Comparison of ENCODE assay signal across 1 cellular context in the genomic region with DNA sequence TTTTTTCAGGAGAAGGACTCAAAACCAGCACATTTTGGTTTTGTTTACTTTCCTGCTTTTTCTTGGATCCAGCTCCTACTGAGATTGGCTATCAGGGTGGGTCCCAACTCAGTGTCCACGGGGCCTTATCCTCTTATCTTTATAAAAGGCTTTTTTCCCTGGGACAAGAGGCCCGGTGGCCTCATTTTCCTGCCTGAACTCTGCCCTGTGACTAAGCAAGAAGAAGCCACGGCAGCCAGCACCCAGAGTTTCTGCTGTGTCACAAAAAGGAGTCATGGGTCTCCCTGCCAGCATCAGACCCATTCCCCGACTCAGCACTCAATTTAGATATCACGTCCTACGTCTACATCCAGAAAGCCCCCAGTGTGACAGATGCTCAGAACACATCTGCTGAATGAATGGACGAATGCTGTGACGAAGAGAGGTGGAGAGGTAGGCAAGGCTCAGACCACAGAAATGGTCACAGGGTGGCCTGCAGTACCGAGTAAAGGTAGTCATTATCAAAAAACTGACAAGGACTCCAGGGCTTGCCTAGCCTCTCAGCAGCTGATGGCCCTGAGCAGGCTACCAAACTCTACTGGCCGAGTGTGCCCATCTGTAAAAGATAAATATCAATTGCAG.
TF ChIP-seq lines count a peak whose summit lies in the region.

No MANE protein-coding gene starts in this region.

TF ChIP-seq in WTC11, 78 proteins besides CTCF, POLR2A, EP300 and RAD21 (continued from another document):
- TF ChIP-seq, protein P1, sequence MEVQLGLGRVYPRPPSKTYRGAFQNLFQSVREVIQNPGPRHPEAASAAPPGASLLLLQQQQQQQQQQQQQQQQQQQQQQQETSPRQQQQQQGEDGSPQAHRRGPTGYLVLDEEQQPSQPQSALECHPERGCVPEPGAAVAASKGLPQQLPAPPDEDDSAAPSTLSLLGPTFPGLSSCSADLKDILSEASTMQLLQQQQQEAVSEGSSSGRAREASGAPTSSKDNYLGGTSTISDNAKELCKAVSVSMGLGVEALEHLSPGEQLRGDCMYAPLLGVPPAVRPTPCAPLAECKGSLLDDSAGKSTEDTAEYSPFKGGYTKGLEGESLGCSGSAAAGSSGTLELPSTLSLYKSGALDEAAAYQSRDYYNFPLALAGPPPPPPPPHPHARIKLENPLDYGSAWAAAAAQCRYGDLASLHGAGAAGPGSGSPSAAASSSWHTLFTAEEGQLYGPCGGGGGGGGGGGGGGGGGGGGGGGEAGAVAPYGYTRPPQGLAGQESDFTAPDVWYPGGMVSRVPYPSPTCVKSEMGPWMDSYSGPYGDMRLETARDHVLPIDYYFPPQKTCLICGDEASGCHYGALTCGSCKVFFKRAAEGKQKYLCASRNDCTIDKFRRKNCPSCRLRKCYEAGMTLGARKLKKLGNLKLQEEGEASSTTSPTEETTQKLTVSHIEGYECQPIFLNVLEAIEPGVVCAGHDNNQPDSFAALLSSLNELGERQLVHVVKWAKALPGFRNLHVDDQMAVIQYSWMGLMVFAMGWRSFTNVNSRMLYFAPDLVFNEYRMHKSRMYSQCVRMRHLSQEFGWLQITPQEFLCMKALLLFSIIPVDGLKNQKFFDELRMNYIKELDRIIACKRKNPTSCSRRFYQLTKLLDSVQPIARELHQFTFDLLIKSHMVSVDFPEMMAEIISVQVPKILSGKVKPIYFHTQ (CRISPR knock-in tag; IDR thresholded peaks at IDR 0.05), result no peak
- TF ChIP-seq NFYB (CRISPR knock-in tag; conservative IDR thresholded peaks at IDR 0.05; ENCODE audit: low read depth), result no peak
- TF ChIP-seq ZNF671 (CRISPR knock-in tag; IDR thresholded peaks at IDR 0.05), result no peak
- no peak for TF ChIP-seq RORB (CRISPR knock-in tag; IDR thresholded peaks at IDR 0.05)
